ENCODE assay signal across 8 cellular contexts in genomic region chr17:76382803-76383644, GRCh38. TPM values are rescaled to one million over a fixed set of nuclear protein-coding genes. Genes with fewer than 3 reads are reported as not detected.
DNase-seq lines count a peak whose midpoint lies in the region; ATAC-seq lines count a peak whose summit lies in the region.

No MANE protein-coding gene starts in this region.

- H2BK120ac ChIP-seq in mesenchymal stem cell (ENCODE audit: low read depth, low read length) = peak overlapping the region; percentile 45

- H2BK15ac ChIP-seq in mesenchymal stem cell (ENCODE audit: low read depth, poor library complexity, severe bottlenecking) = peak overlapping the region; percentile 85

- no peak overlapping the region for H2AK5ac ChIP-seq in mesenchymal stem cell (ENCODE audit: low read length, severe bottlenecking)

- H4K8ac ChIP-seq in mesenchymal stem cell (ENCODE audit: low read length) = peak overlapping the region; percentile 74

- H3K27me3 ChIP-seq in HUES6 (ENCODE audit: control insufficient read depth, insufficient read depth, low read length) (peaks cover 37% of the 10 kb centered on the region), mesenchymal stem cell (ENCODE audit: control insufficient read depth in 1 of 2, insufficient read depth in 1 of 2, low read length in 2 of 2) (no peaks in the 10 kb centered on the region)

- peaks cover 26% of the 10 kb centered on the region for H3K4me1 ChIP-seq in HUES6 (ENCODE audit: control insufficient read depth, insufficient read depth, low read length)
- H3K4me1 ChIP-seq in mesenchymal stem cell (ENCODE audit: control insufficient read depth, insufficient read depth, low read depth, low read length) = peaks cover 38% of the 10 kb centered on the region

- H3K9ac ChIP-seq in HUES6 (ENCODE audit: low read length) (peak overlapping the region; percentile 67), mesenchymal stem cell (ENCODE audit: low read length) (peak overlapping the region; percentile 94)

- H2AFZ ChIP-seq in mesenchymal stem cell (ENCODE audit: low read depth, low read length) = peak overlapping the region; percentile 70

- no peak for ATAC-seq in GM21825 (IDR thresholded peaks at IDR 0.05; ENCODE audit: unreplicated experiment)

- peak overlapping the region; percentile 55 to 88 for H3K18ac ChIP-seq in mesenchymal stem cell (ENCODE audit: low read depth in 1 of 2, low read length in 2 of 2)

- H3K23ac ChIP-seq in mesenchymal stem cell (ENCODE audit: low read length in 2 of 2) = peak overlapping the region in 1 of 2 experiments; percentile 83

- DNase-seq in ELR (ENCODE audit: low read depth) (peak; percentile 92), dermis blood vessel endothelial cell (peak; percentile 67), mesenchymal stem cell (peak; percentile 76), NCI-H2107 treated with DMSO at 0.1 percent for 48 hours (lab: John Stamatoyannopoulos, UW; ENCODE audit: unreplicated experiment) (no peak)
- peak in 3 of 4 experiments; percentile 21 to 35 (median 29) for DNase-seq in activated CD4-positive, CD25-positive, alpha-beta regulatory T cell (lab: John Stamatoyannopoulos, UW)
- peak; percentile 27 to 29 for DNase-seq in stimulated activated CD8-positive, alpha-beta memory T cell treated with anti-CD3 and anti-CD28 coated beads, Interleukin-4, amount 100 ng/mL, for 1 hour (ENCODE audit: low read depth in 2 of 2, low spot score in 1 of 2)

- no peak overlapping the region for H4K91ac ChIP-seq in mesenchymal stem cell (ENCODE audit: low read length)

- H3K36me3 ChIP-seq in HUES6 (ENCODE audit: control insufficient read depth, insufficient read depth, low read length) (no peaks in the 10 kb centered on the region), mesenchymal stem cell (ENCODE audit: control insufficient read depth in 1 of 2, insufficient read depth in 2 of 2, low read depth in 1 of 2, low read length in 2 of 2) (peaks cover 13 to 18% of the 10 kb centered on the region in 2 experiments)

- H3K79me1 ChIP-seq in mesenchymal stem cell (replicated peaks; ENCODE audit: low read length, poor library complexity, severe bottlenecking) = peaks cover 13% of the 10 kb centered on the region

- H2BK5ac ChIP-seq in mesenchymal stem cell (ENCODE audit: low read depth, low read length, poor library complexity, severe bottlenecking) = no peak overlapping the region

- H3K27ac ChIP-seq in HUES6 (ENCODE audit: low read depth, low read length) (no peak overlapping the region), mesenchymal stem cell (ENCODE audit: low read length, poor library complexity, severe bottlenecking) (peak overlapping the region; percentile 18)

- H3K14ac ChIP-seq in mesenchymal stem cell (ENCODE audit: low read length in 2 of 2) = no peak overlapping the region

- peak overlapping the region in 1 of 2 experiments; percentile 35 for H2BK12ac ChIP-seq in mesenchymal stem cell (ENCODE audit: low read length in 2 of 2)

- peak overlapping the region in 1 of 2 experiments; percentile 55 for H3K4ac ChIP-seq in mesenchymal stem cell (ENCODE audit: low read depth in 1 of 2, low read length in 2 of 2)

- no peaks in the 10 kb centered on the region for H3K9me3 ChIP-seq in HUES6 (ENCODE audit: control insufficient read depth, insufficient read depth, low read depth, low read length)
- H3K9me3 ChIP-seq in mesenchymal stem cell (ENCODE audit: control insufficient read depth, low read length) = no peaks in the 10 kb centered on the region

- WGBS in mesenchymal stem cell = under 1% methylated on average over 64 of the region's 87 CpGs

- peak overlapping the region; percentile 72 for H3K4me3 ChIP-seq in HUES6 (ENCODE audit: low read depth, low read length)
- peak overlapping the region; percentile 68 to 83 for H3K4me3 ChIP-seq in mesenchymal stem cell (ENCODE audit: insufficient read depth in 1 of 2, low read depth in 1 of 2, low read length in 2 of 2)

- H3K4me2 ChIP-seq in mesenchymal stem cell (ENCODE audit: low read length, poor library complexity, severe bottlenecking) = peak overlapping the region; percentile 95

RNA-seq across cellular contexts. Expression of gene SPHK1, which starts 1.4 kb away (rescaled TPM):
- total RNA-seq in dermis blood vessel endothelial cell = 259 and 272 TPM in 2 replicates
- 5.4 TPM for polyA plus RNA-seq in mesenchymal stem cell (2013, experiment 1 of 2)
- polyA plus RNA-seq in mesenchymal stem cell (2013, experiment 2 of 2) = 5.4 TPM

RNA-seq across cellular contexts. Expression of gene PRPSAP1, which starts 29.3 kb away (rescaled TPM):
- total RNA-seq in dermis blood vessel endothelial cell = 128 and 131 TPM in 2 replicates
- polyA plus RNA-seq in mesenchymal stem cell (2013, experiment 1 of 2) = 20.6 TPM
- polyA plus RNA-seq in mesenchymal stem cell (2013, experiment 2 of 2) = 19.8 TPM
